9 cellular contexts compared by ENCODE assay signal in the genomic region with DNA sequence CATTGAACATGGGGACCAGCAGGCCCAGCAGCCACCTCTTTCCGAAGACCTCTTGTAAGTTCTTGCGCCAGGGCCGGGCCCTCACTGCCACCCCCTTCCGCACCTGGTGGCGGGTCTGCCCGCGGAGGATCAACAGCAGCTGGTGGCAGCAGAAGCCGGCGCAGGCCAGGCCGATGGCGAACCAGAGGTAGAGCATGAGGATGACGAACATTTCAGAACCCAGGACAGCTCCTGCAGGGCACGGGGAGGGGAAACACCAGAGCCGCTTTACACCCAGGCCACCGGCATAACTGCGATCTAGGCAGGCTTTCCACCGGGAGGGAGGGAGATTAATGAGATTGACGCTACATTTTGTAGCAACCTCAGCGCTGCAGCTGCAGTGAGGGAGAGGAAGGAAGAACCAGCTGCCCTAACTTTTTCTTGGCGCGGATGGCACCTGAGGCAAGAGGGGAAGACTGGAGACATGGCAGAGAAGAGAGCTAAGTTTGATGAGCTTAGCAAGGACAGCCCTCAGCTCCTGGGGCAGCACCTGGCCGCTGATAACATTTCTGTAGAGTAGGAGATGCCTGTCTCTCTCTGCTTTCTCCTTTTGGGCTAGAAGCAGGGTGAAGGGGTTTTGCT. TPM values are rescaled to one million over a fixed set of nuclear protein-coding genes. Genes with fewer than 3 reads are reported as not detected.
DNase-seq lines count a peak whose midpoint lies in the region; ATAC-seq and TF ChIP-seq lines count a peak whose summit lies in the region.
"Had no signal": no experiment of that assay in that cellular context is flagged by ENCODE, and none has a peak within 500 bp of the region (broad histone marks: within the 10 kb centered on the region; RNA-seq: fewer than 3 reads in every experiment).

No MANE protein-coding gene starts in this region.

- POLR2A ChIA-PET in activated naive CD8-positive, alpha-beta T cell treated with anti-CD3 and anti-CD28 coated beads, Interleukin-2, amount 10 ng/mL, durations not matched to agents 7 days and 5 days (lab: Charles Lee): interaction anchor here (1.4 kb wide), 1 partner anchor 36 kb away, joined by 6 read pairs; the partner anchor contains the start of gene CIPC

- H3K36me3 ChIP-seq in right atrium auricular region (no peaks in the 10 kb centered on the region), prostate gland (no peaks in the 10 kb centered on the region)
- H3K36me3 ChIP-seq: BLaER1 treated with 17β-estradiol and CSF1 and Interleukin-3, amounts not matched to agents 10 nM and 100 nM had no signal

- H3K9me3 Mint-ChIP-seq in activated naive CD8-positive, alpha-beta T cell treated with anti-CD3 and anti-CD28 coated beads, Interleukin-2, amount 10 ng/mL, durations not matched to agents 7 days and 5 days: no peaks in the 10 kb centered on the region

- peak; percentile 82 for ATAC-seq in Right ventricle myocardium superior (ENCODE audit: poor library complexity)
- ATAC-seq in activated naive CD8-positive, alpha-beta T cell treated with anti-CD3 and anti-CD28 coated beads, Interleukin-2, amount 10 ng/mL, durations not matched to agents 7 days and 5 days (ENCODE audit: low read depth): peak; percentile 90
- ATAC-seq in GM18873 (IDR thresholded peaks at IDR 0.05; ENCODE audit: low FRiP score, unreplicated experiment): no peak

- H3K4me3 ChIP-seq in right atrium auricular region: no peak overlapping the region
- H3K4me3 ChIP-seq in prostate gland: no peak overlapping the region
- H3K4me3 ChIP-seq: BLaER1 treated with 17β-estradiol and CSF1 and Interleukin-3, amounts not matched to agents 10 nM and 100 nM had no signal

- peaks cover 64% of the 10 kb centered on the region for H3K27me3 Mint-ChIP-seq in activated naive CD8-positive, alpha-beta T cell treated with anti-CD3 and anti-CD28 coated beads, Interleukin-2, amount 10 ng/mL, durations not matched to agents 7 days and 5 days

- DNase-seq in Right ventricle myocardium superior (peak; percentile 54), right atrium auricular region (ENCODE audit: low spot score) (no peak), OCI-M1 (lab: John Stamatoyannopoulos, UW) (peak; percentile 53), islet precursor cell (peak; percentile 91), prostate gland (ENCODE audit: low spot score) (no peak)
- DNase-seq in activated naive CD8-positive, alpha-beta T cell treated with anti-CD3 and anti-CD28 coated beads, Interleukin-2, amount 10 ng/mL, durations not matched to agents 7 days and 5 days: peak; percentile 70
- DNase-seq in stimulated activated CD8-positive, alpha-beta memory T cell treated with anti-CD3 and anti-CD28 coated beads, Interleukin-12 subunit alpha, Interleukin-12 subunit beta, amount 100 ng/mL, for 1 hour (ENCODE audit: low read depth): peak; percentile 17

- TF ChIP-seq CTCF in right atrium auricular region (IDR thresholded peaks at IDR 0.05) (no peak), prostate gland (IDR thresholded peaks at IDR 0.05) (no peak)

- TF ChIP-seq POLR2A in prostate gland (IDR thresholded peaks at IDR 0.05): no peak

- H3K4me1 Mint-ChIP-seq in activated naive CD8-positive, alpha-beta T cell treated with anti-CD3 and anti-CD28 coated beads, Interleukin-2, amount 10 ng/mL, durations not matched to agents 7 days and 5 days: peaks cover 2% of the 10 kb centered on the region

- intact Hi-C loops in Right ventricle myocardium superior (cut with DNase I) (no loop called here), prostate gland (cut with DNase I) (no loop called here)

- H3K27ac Mint-ChIP-seq in activated naive CD8-positive, alpha-beta T cell treated with anti-CD3 and anti-CD28 coated beads, Interleukin-2, amount 10 ng/mL, durations not matched to agents 7 days and 5 days: no peak overlapping the region

- H3K9me3 ChIP-seq in right atrium auricular region (no peaks in the 10 kb centered on the region), prostate gland (no peaks in the 10 kb centered on the region)
- H3K9me3 ChIP-seq: BLaER1 treated with 17β-estradiol and CSF1 and Interleukin-3, amounts not matched to agents 10 nM and 100 nM had no signal

- H3K4me3 Mint-ChIP-seq in activated naive CD8-positive, alpha-beta T cell treated with anti-CD3 and anti-CD28 coated beads, Interleukin-2, amount 10 ng/mL, durations not matched to agents 7 days and 5 days: no peak overlapping the region

- no peaks in the 10 kb centered on the region for H3K36me3 Mint-ChIP-seq in activated naive CD8-positive, alpha-beta T cell treated with anti-CD3 and anti-CD28 coated beads, Interleukin-2, amount 10 ng/mL, durations not matched to agents 7 days and 5 days

- H3K4me1 ChIP-seq in right atrium auricular region (no peaks in the 10 kb centered on the region), prostate gland (replicated peaks) (no peaks in the 10 kb centered on the region)

- no peaks in the 10 kb centered on the region for H3K27me3 ChIP-seq in right atrium auricular region
- H3K27me3 ChIP-seq in prostate gland (replicated peaks; ENCODE audit: insufficient read depth): peaks cover 5% of the 10 kb centered on the region

- 13% methylated on average over 22 of the region's 22 CpGs for WGBS in prostate gland

- H3K27ac ChIP-seq in right atrium auricular region: no peak overlapping the region
- no peak overlapping the region for H3K27ac ChIP-seq in prostate gland
- H3K27ac ChIP-seq: BLaER1 treated with 17β-estradiol and CSF1 and Interleukin-3, amounts not matched to agents 10 nM and 100 nM had no signal

RNA-seq across cellular contexts. Expression of gene ZDHHC22, which starts 7.8 kb away (rescaled TPM):
- total RNA-seq in Right ventricle myocardium superior (not detected), right atrium auricular region (not detected), prostate gland (under 1 TPM in 1 of 2 donors, not detected in 1; 0.11 TPM)
- not detected for total RNA-seq in activated naive CD8-positive, alpha-beta T cell treated with anti-CD3 and anti-CD28 coated beads, Interleukin-2, amount 10 ng/mL, durations not matched to agents 7 days and 5 days

RNA-seq across cellular contexts. Expression of gene CIPC, which starts 35.8 kb away (rescaled TPM):
- total RNA-seq in Right ventricle myocardium superior: 64.1 TPM
- total RNA-seq in right atrium auricular region: 10 to 100 TPM; 64.7 to 87.8 TPM
- 10 to 100 TPM; 14.0 to 14.5 TPM for total RNA-seq in activated naive CD8-positive, alpha-beta T cell treated with anti-CD3 and anti-CD28 coated beads, Interleukin-2, amount 10 ng/mL, durations not matched to agents 7 days and 5 days
- total RNA-seq in prostate gland: 10 to 100 TPM; 45.1 to 63.3 TPM

RNA-seq across cellular contexts. Expression of gene TMEM63C, which starts 47.8 kb away (rescaled TPM):
- total RNA-seq in Right ventricle myocardium superior (2.9 TPM), right atrium auricular region (under 1 TPM in 1 of 2 donors, not detected in 1; 0.04 TPM), prostate gland (1 to 10 TPM; 2.0 to 7.8 TPM)
- 1 to 10 TPM in 1 of 2 experiments, under 1 TPM in 1; 0.48 to 1.4 TPM for total RNA-seq in activated naive CD8-positive, alpha-beta T cell treated with anti-CD3 and anti-CD28 coated beads, Interleukin-2, amount 10 ng/mL, durations not matched to agents 7 days and 5 days

Comparison
In these comparisons a context has a peak if more than half of its experiments do, and no peak if none do; other contexts are left out.
1. DNase-seq: peak in Right ventricle myocardium superior (single experiment), OCI-M1 (single experiment), activated naive CD8-positive, alpha-beta T cell treated with anti-CD3 and anti-CD28 coated beads, Interleukin-2, amount 10 ng/mL, durations not matched to agents 7 days and 5 days (single experiment), islet precursor cell (single experiment) and stimulated activated CD8-positive, alpha-beta memory T cell treated with anti-CD3 and anti-CD28 coated beads, Interleukin-12 subunit alpha, Interleukin-12 subunit beta, amount 100 ng/mL, for 1 hour (single experiment); none in right atrium auricular region (single experiment) and prostate gland (single experiment).